ENCODE assay signal across 25 cellular contexts in genomic region chr9:130927338-130927737, GRCh38. TPM values are rescaled to one million over a fixed set of nuclear protein-coding genes. Genes with fewer than 3 reads are reported as not detected.
A peak's percentile ranks its signal among the peaks of the same experiment; 100 is the strongest.
DNase-seq lines count a peak whose midpoint lies in the region; ATAC-seq and TF ChIP-seq lines count a peak whose summit lies in the region.
"Had no signal": no experiment of that assay in that cellular context is flagged by ENCODE, and none has a peak within 500 bp of the region (broad histone marks: within the 10 kb centered on the region; RNA-seq: fewer than 3 reads in every experiment).

No MANE protein-coding gene starts in this region.

- intact Hi-C loops in spleen (cut with DNase I; ENCODE audit: low total_unique reads) = no loop called here

- H3K4me3 ChIP-seq in adipocyte (ENCODE audit: low read length) (no peak overlapping the region), spleen (no peak overlapping the region)
- H3K4me3 ChIP-seq: sigmoid colon, tibial artery had no signal

- H3K9me3 ChIP-seq in adipocyte (ENCODE audit: control insufficient read depth, low read length) (no peaks in the 10 kb centered on the region), spleen (no peaks in the 10 kb centered on the region)
- H3K9me3 ChIP-seq: sigmoid colon, tibial artery had no signal

- no peak for ATAC-seq in GM19455 (IDR thresholded peaks at IDR 0.05; ENCODE audit: unreplicated experiment)
- ATAC-seq: stimulated activated naive CD8-positive, alpha-beta T cell treated with anti-CD3 and anti-CD28 coated beads, Interleukin-15, amount 100 ng/mL, for 72 hours had no signal

- no peak for TF ChIP-seq CTCF in spleen (IDR thresholded peaks at IDR 0.05 in 8 of 11, conservative IDR thresholded peaks at IDR 0.05 in 3 of 11)

- H3K4me1 ChIP-seq in adipocyte (ENCODE audit: control insufficient read depth, insufficient read depth, low read length) = peaks cover 3% of the 10 kb centered on the region
- peaks cover 0 to 9% (median 0%) of the 10 kb centered on the region in 6 donors for H3K4me1 ChIP-seq in spleen

- H3K9ac ChIP-seq in adipocyte (ENCODE audit: low read length) = no peak overlapping the region

- H3K27ac ChIP-seq in spleen = no peak overlapping the region
- H3K27ac ChIP-seq: sigmoid colon, tibial artery had no signal

- peaks cover 17% of the 10 kb centered on the region for H3K27me3 ChIP-seq in adipocyte (replicated peaks; ENCODE audit: control insufficient read depth, insufficient read depth, low read length)
- peaks cover 0 to 73% (median 22%) of the 10 kb centered on the region in 7 donors for H3K27me3 ChIP-seq in spleen (replicated peaks in 1 of 7)

- 81 to 87% (median 84%) methylated on average over 6 to 10 of the region's 10 CpGs for WGBS in spleen, 5 donors

- DNase-seq in Daoy (ENCODE audit: low read depth) (peak; percentile 75), M059J (ENCODE audit: low read depth) (peak; percentile 63), adipocyte (ENCODE audit: low read depth) (peak; percentile 46), renal cortical epithelial cell (ENCODE audit: low read depth) (peak; percentile 33), NCI-H187 treated with DMSO at 0.1 percent for 48 hours (lab: John Stamatoyannopoulos, UW) (no peak), spleen (no peak)
- DNase-seq: activated CD4-positive, alpha-beta memory T cell treated with anti-CD3 and anti-CD28 coated beads for 36 hours; activated CD8-positive, alpha-beta memory T cell treated with anti-CD3 and anti-CD28 coated beads, Interleukin-2, amount 50 U/mL, for 48 hours; aorta; caudate nucleus; CD8-positive, alpha-beta memory T cell; NCI-H526; SHP77 treated with DMSO at 0.1 percent for 48 hours; sigmoid colon; stimulated activated CD4-positive, alpha-beta T cell treated with anti-CD3 and anti-CD28 coated beads, Interleukin-15, amount 100 ng/mL, for 24 hours; stimulated activated naive CD8-positive, alpha-beta T cell treated with anti-CD3 and anti-CD28 coated beads, Interleukin-15, amount 100 ng/mL, for 72 hours; tibial artery had no signal

- H3K36me3 ChIP-seq in adipocyte (ENCODE audit: control insufficient read depth, insufficient read depth, low read length, severe bottlenecking) = no peaks in the 10 kb centered on the region
- no peaks in the 10 kb centered on the region for H3K36me3 ChIP-seq in spleen
- H3K36me3 ChIP-seq: sigmoid colon, tibial artery had no signal

- no peak for TF ChIP-seq POLR2A in spleen (IDR thresholded peaks at IDR 0.05)

RNA-seq across cellular contexts. Expression of gene FIBCD1, which starts 11.7 kb away (rescaled TPM):
- 3.3 and 11.0 TPM in 2 replicates for total RNA-seq in Daoy (2014; rRNA removed; shearing (Covaris generic))
- 12.7 and 36.2 TPM in 2 replicates for total RNA-seq in M059J (2014; rRNA removed; shearing (Covaris generic))
- 0.52 and 7.9 TPM in 2 replicates for total RNA-seq in renal cortical epithelial cell
- total RNA-seq in spleen = under 1 TPM in 4 of 7 donors, not detected in 3; 0.26 to 0.51 (median 0.44) TPM
- polyA plus RNA-seq in spleen = under 1 TPM; 0.02 to 0.35 (median 0.06) TPM
- total RNA-seq: activated CD4-positive, alpha-beta memory T cell treated with anti-CD3 and anti-CD28 coated beads for 36 hours; activated naive CD4-positive, alpha-beta T cell treated with anti-CD3 and anti-CD28 coated beads, Interleukin-2, amount 50 U/mL, for 72 hours; activated T-helper 17 cell treated with anti-CD3 and anti-CD28 coated beads, Interleukin-2, amount 50 U/mL, for 72 hours; aorta; CD8-positive, alpha-beta memory T cell had no signal
- polyA plus RNA-seq: CD8-positive, alpha-beta memory T cell had no signal

RNA-seq across cellular contexts. Expression of gene QRFP, which starts 30.7 kb away (rescaled TPM):
- total RNA-seq in Daoy (2014; rRNA removed; shearing (Covaris generic)) = not detected in 2 replicates
- not detected in 2 replicates for total RNA-seq in M059J (2014; rRNA removed; shearing (Covaris generic))
- total RNA-seq in renal cortical epithelial cell (not detected in 2 replicates), spleen (not detected)
- under 1 TPM in 2 of 3 donors, not detected in 1; 0.13 to 0.16 TPM for polyA plus RNA-seq in spleen
- total RNA-seq: activated CD4-positive, alpha-beta memory T cell treated with anti-CD3 and anti-CD28 coated beads for 36 hours; activated naive CD4-positive, alpha-beta T cell treated with anti-CD3 and anti-CD28 coated beads, Interleukin-2, amount 50 U/mL, for 72 hours; activated T-helper 17 cell treated with anti-CD3 and anti-CD28 coated beads, Interleukin-2, amount 50 U/mL, for 72 hours; aorta; CD8-positive, alpha-beta memory T cell; fibroblast of lung; HT1080; lower leg skin; mucosa of gallbladder; sigmoid colon had no signal
- polyA plus RNA-seq: aorta; CD8-positive, alpha-beta memory T cell; fibroblast of lung; neural cell had no signal

Comparison
In these comparisons a context has a peak if more than half of its experiments do, and no peak if none do; other contexts are left out.
1. DNase-seq: peak in Daoy (single experiment), M059J (single experiment), adipocyte (single experiment) and renal cortical epithelial cell (single experiment); none in NCI-H187 treated with DMSO at 0.1 percent for 48 hours (single experiment) and spleen (single experiment).